ENCODE assay signal across 8 cellular contexts in the genomic region with DNA sequence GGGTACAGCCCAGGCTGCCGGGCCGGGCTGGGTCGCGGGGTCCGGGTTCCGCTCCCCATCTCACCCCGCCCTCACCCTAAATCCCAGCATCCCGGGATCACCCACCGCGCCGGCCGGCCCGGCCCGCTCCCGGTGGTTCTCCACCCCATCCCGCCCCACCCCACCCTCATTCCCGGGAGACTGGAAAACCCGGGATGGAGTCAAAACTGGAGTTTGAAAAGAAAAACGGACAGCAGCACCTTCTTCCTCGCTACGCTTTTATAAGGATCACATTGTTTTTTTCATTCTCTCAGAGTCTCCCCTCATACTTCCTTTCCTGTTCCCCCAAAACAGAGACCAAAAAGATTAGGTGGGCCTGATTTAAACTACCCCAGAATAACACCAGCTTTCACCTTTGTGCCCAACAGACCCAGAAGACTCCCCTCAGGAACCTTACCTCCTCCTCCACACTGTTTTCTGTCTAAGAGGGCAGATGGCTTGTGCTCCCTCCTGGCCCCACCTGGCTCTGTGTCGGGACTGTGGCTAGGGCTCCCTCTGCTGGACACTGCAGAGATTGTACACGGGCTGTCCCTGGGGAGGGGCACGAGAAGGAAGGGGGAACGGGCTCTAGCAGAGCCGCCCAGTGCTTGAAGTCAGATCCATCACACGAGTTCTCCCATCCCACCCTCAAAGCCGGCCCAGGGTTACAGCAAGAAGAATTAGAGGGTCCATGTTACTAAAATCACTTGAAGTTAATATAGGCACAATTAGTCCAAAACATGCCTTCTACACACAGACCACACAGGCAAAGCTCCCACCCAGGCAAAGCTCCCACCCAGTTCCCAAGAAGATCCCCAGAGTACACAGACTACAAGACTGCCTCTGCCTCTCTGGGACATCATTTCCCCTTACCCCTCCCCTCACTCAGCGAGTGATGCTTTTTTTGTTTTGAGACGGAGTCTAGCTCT. TPM values are rescaled to one million over a fixed set of nuclear protein-coding genes. Genes with fewer than 3 reads are reported as not detected.
DNase-seq lines count a peak whose midpoint lies in the region; ATAC-seq and TF ChIP-seq lines count a peak whose summit lies in the region.

No MANE protein-coding gene starts in this region.

- H3K79me2 ChIP-seq in OCI-LY1 (ENCODE audit: insufficient read depth, low read length): no peaks in the 10 kb centered on the region

- peaks cover 4% of the 10 kb centered on the region; the same call in 1 of the 2 replicates for H3K27me3 ChIP-seq in OCI-LY1 (ENCODE audit: insufficient read depth, low read length)
- H3K27me3 ChIP-seq in esophagus muscularis mucosa: peaks cover 0 to 20% (median 4%) of the 10 kb centered on the region in 4 donors
- peaks cover 8% of the 10 kb centered on the region for H3K27me3 ChIP-seq in muscle layer of duodenum (ENCODE audit: low read depth, low read length)

- no peak overlapping the region for H2AFZ ChIP-seq in OCI-LY1 (ENCODE audit: low read length)

- H3K36me3 ChIP-seq in OCI-LY1 (ENCODE audit: insufficient read depth, low read length) (no peaks in the 10 kb centered on the region), esophagus muscularis mucosa (no peaks in the 10 kb centered on the region), muscle layer of duodenum (ENCODE audit: control insufficient read depth in 1 of 2, insufficient read depth in 2 of 2, low read length in 2 of 2) (no peaks in the 10 kb centered on the region)

- H3F3A ChIP-seq in OCI-LY1 (ENCODE audit: insufficient read depth, low read length): no peaks in the 10 kb centered on the region

- peak overlapping the region; percentile 67 for H3K4me3 ChIP-seq in OCI-LY1 (ENCODE audit: low read depth, low read length, poor library complexity, severe bottlenecking)
- peak overlapping the region; percentile 64 to 79 (median 66) for H3K4me3 ChIP-seq in esophagus muscularis mucosa
- H3K4me3 ChIP-seq in muscle layer of duodenum (ENCODE audit: low read depth in 1 of 2, low read length in 2 of 2): peak overlapping the region; percentile 84 to 93

- H3K27ac ChIP-seq in OCI-LY1 (ENCODE audit: low read depth, low read length, poor library complexity, severe bottlenecking) (peak overlapping the region; percentile 57), esophagus muscularis mucosa (replicated peaks in 1 of 4) (peak overlapping the region; percentile 80 to 85 (median 82)), muscle layer of duodenum (ENCODE audit: low read length) (peak overlapping the region; percentile 85)

- TF ChIP-seq POLR2A in esophagus muscularis mucosa (IDR thresholded peaks at IDR 0.05; ENCODE audit: low read depth): no peak

- 9% methylated on average over 16 of the region's 30 CpGs for WGBS in esophagus muscularis mucosa

- no peaks in the 10 kb centered on the region for H4K20me1 ChIP-seq in OCI-LY1 (ENCODE audit: insufficient read depth, low read length)

- peak overlapping the region; percentile 92 for H3K4me2 ChIP-seq in OCI-LY1 (ENCODE audit: low read length)

- H3K9ac ChIP-seq in OCI-LY1 (ENCODE audit: low read length): peak overlapping the region; percentile 76

- DNase-seq in DMS79 (lab: John Stamatoyannopoulos, UW) (peak; percentile 69), HuH-7.5 (ENCODE audit: low spot score) (peak; percentile 99), activated T-cell treated with anti-CD3 and anti-CD28 coated beads for 48 hours (ENCODE audit: low read depth) (peak; percentile 86), esophagus muscularis mucosa (ENCODE audit: extremely low spot score) (no peak)
- peak; percentile 82 for DNase-seq in stimulated activated CD8-positive, alpha-beta memory T cell treated with anti-CD3 and anti-CD28 coated beads, Interleukin-7, amount 100 ng/mL, for 24 hours (ENCODE audit: low read depth)

- peak; percentile 66 for ATAC-seq in GM21528 (IDR thresholded peaks at IDR 0.05; ENCODE audit: low FRiP score, unreplicated experiment)

- TF ChIP-seq CTCF in OCI-LY1 (IDR thresholded peaks at IDR 0.05; ENCODE audit: low read length): peak; percentile 95
- TF ChIP-seq CTCF in esophagus muscularis mucosa (IDR thresholded peaks at IDR 0.05): peak; percentile 94 to 98 (median 97)

- H3K9me3 ChIP-seq in OCI-LY1 (ENCODE audit: low read length) (no peaks in the 10 kb centered on the region), esophagus muscularis mucosa (no peaks in the 10 kb centered on the region), muscle layer of duodenum (ENCODE audit: control insufficient read depth in 1 of 2, low read length in 2 of 2) (no peaks in the 10 kb centered on the region)

- intact Hi-C loops in esophagus muscularis mucosa (cut with DNase I): no loop called here

- TF ChIP-seq EP300 in esophagus muscularis mucosa (IDR thresholded peaks at IDR 0.05): no peak

- no peaks in the 10 kb centered on the region for H3K9me2 ChIP-seq in OCI-LY1 (ENCODE audit: low read depth, low read length)

- peaks cover 32% of the 10 kb centered on the region for H3K4me1 ChIP-seq in OCI-LY1 (ENCODE audit: insufficient read depth, low read length, severe bottlenecking)
- H3K4me1 ChIP-seq in esophagus muscularis mucosa: peaks cover 23 to 44% (median 40%) of the 10 kb centered on the region in 4 donors
- peaks cover 3 to 28% of the 10 kb centered on the region in 2 donors for H3K4me1 ChIP-seq in muscle layer of duodenum (ENCODE audit: control insufficient read depth in 1 of 2, insufficient read depth in 2 of 2, low read length in 2 of 2)

RNA-seq across cellular contexts. Expression of gene GLI1, which starts 3.0 kb away (rescaled TPM):
- total RNA-seq in esophagus muscularis mucosa: under 1 TPM in 3 of 4 donors, not detected in 1; 0.17 to 0.98 (median 0.84) TPM

RNA-seq across cellular contexts. Expression of gene INHBE, which starts 7.5 kb away (rescaled TPM):
- total RNA-seq in esophagus muscularis mucosa: not detected

RNA-seq across cellular contexts. Expression of gene ARHGAP9, which starts 17.1 kb away (rescaled TPM):
- 10 to 100 TPM in 2 of 4 donors, 1 to 10 TPM in 2; 6.0 to 12.9 (median 8.8) TPM for total RNA-seq in esophagus muscularis mucosa

RNA-seq across cellular contexts. Expression of gene MARS1, which starts 25.3 kb away (rescaled TPM):
- total RNA-seq in esophagus muscularis mucosa: 10 to 100 TPM; 53.2 to 81.0 (median 62.7) TPM

RNA-seq across cellular contexts. Expression of gene INHBC, which starts 28.0 kb away (rescaled TPM):
- total RNA-seq in esophagus muscularis mucosa: not detected
